Comparison of ENCODE assay signal across 25 cellular contexts in genomic region chr12:5904969-5905368, GRCh38. TPM values are rescaled to one million over a fixed set of nuclear protein-coding genes. Genes with fewer than 3 reads are reported as not detected.
"Had no signal": no experiment of that assay in that cellular context is flagged by ENCODE, and none has a peak within 500 bp of the region (broad histone marks: within the 10 kb centered on the region; RNA-seq: fewer than 3 reads in every experiment).

No MANE protein-coding gene starts in this region.

- ATAC-seq: activated T-cell treated with anti-CD3 and anti-CD28 coated beads, Interleukin-2, amount 50 U/mL, for 4 hours; activated T-helper 17 cell treated with anti-CD3 and anti-CD28 coated beads, Interleukin-2, amount 50 U/mL, for 72 hours; psoas muscle; T-helper 17 cell had no signal

- H3K4me1 Mint-ChIP-seq: activated CD4-positive, alpha-beta T cell treated with anti-CD3 and anti-CD28 coated beads, Interleukin-2, amount 10 ng/mL, durations not matched to agents 24 days and 14 days; activated T-helper 17 cell treated with anti-CD3 and anti-CD28 coated beads, Interleukin-2, amount 50 U/mL, for 72 hours; nephron; T-helper 17 cell had no signal

- H3K27ac Mint-ChIP-seq: activated CD4-positive, alpha-beta T cell treated with anti-CD3 and anti-CD28 coated beads, Interleukin-2, amount 10 ng/mL, durations not matched to agents 24 days and 14 days; activated T-helper 17 cell treated with anti-CD3 and anti-CD28 coated beads, Interleukin-2, amount 50 U/mL, for 72 hours; nephron; T-helper 17 cell had no signal

- H3K9me3 Mint-ChIP-seq: activated CD4-positive, alpha-beta T cell treated with anti-CD3 and anti-CD28 coated beads, Interleukin-2, amount 10 ng/mL, durations not matched to agents 24 days and 14 days; activated T-cell treated with anti-CD3 and anti-CD28 coated beads, Interleukin-2, amount 50 U/mL, for 4 hours; activated T-helper 17 cell treated with anti-CD3 and anti-CD28 coated beads, Interleukin-2, amount 50 U/mL, for 72 hours; nephron had no signal

- H3K36me3 ChIP-seq: brain microvascular endothelial cell, neutrophil, ovary, suprapubic skin, tibial artery had no signal

- H3K9me3 ChIP-seq: left ventricle myocardium inferior, neutrophil, ovary, psoas muscle, suprapubic skin, tibial artery had no signal

- DNase-seq: activated CD4-positive, alpha-beta T cell treated with anti-CD3 and anti-CD28 coated beads, Interleukin-2, amount 10 ng/mL, durations not matched to agents 24 days and 14 days; activated CD4-positive, CD25-positive, alpha-beta regulatory T cell treated with anti-CD3 and anti-CD28 coated beads, Interleukin-2, amount 50 U/mL, for 72 hours; activated gamma-delta T cell treated with Interleukin-2 at 50 U/mL for 16 hours; activated naive CD4-positive, alpha-beta T cell treated with anti-CD3 and anti-CD28 coated beads, Interleukin-2, amount 50 U/mL, for 16 hours; activated T-cell treated with anti-CD3 and anti-CD28 coated beads, Interleukin-2, amount 50 U/mL, for 4 hours; amniotic stem cell; brain microvascular endothelial cell; left ventricle myocardium inferior; ovary; psoas muscle; stimulated activated CD4-positive, alpha-beta T cell treated with anti-CD3 and anti-CD28 coated beads, Interleukin-2, amount 100 ng/mL, for 24 hours; stimulated activated naive CD4-positive, alpha-beta T cell; SW 1271; T-helper 17 cell; T1000 had no signal

- H3K4me2 ChIP-seq: smooth muscle cell had no signal

- H3K27me3 ChIP-seq: brain microvascular endothelial cell, ovary had no signal

- H3K4me3 Mint-ChIP-seq: activated CD4-positive, alpha-beta T cell treated with anti-CD3 and anti-CD28 coated beads, Interleukin-2, amount 10 ng/mL, durations not matched to agents 24 days and 14 days; activated T-cell treated with anti-CD3 and anti-CD28 coated beads, Interleukin-2, amount 50 U/mL, for 4 hours; activated T-helper 17 cell treated with anti-CD3 and anti-CD28 coated beads, Interleukin-2, amount 50 U/mL, for 72 hours; nephron; T-helper 17 cell had no signal

- H3K27ac ChIP-seq: brain microvascular endothelial cell, coronary artery, left ventricle myocardium inferior, neutrophil, ovary, psoas muscle, SK-N-MC, suprapubic skin, tibial artery had no signal

- H3K4me1 ChIP-seq: psoas muscle, suprapubic skin, tibial artery had no signal

- H3K4me3 ChIP-seq: coronary artery, left ventricle myocardium inferior, ovary, psoas muscle, SK-N-MC, smooth muscle cell, suprapubic skin, tibial artery had no signal

- H3K27me3 Mint-ChIP-seq: activated CD4-positive, alpha-beta T cell treated with anti-CD3 and anti-CD28 coated beads, Interleukin-2, amount 10 ng/mL, durations not matched to agents 24 days and 14 days had no signal

- FAIRE-seq: astrocyte, frontal cortex had no signal

RNA-seq across cellular contexts. Expression of gene ANO2, which starts 40.1 kb away (rescaled TPM):
- total RNA-seq: activated CD4-positive, alpha-beta T cell treated with anti-CD3 and anti-CD28 coated beads, Interleukin-2, amount 10 ng/mL, durations not matched to agents 24 days and 14 days; activated T-cell treated with anti-CD3 and anti-CD28 coated beads, Interleukin-2, amount 50 U/mL, for 4 hours; activated T-helper 17 cell treated with anti-CD3 and anti-CD28 coated beads, Interleukin-2, amount 50 U/mL, for 72 hours had no signal
- polyA plus RNA-seq: smooth muscle cell had no signal
